In the genomic region with DNA sequence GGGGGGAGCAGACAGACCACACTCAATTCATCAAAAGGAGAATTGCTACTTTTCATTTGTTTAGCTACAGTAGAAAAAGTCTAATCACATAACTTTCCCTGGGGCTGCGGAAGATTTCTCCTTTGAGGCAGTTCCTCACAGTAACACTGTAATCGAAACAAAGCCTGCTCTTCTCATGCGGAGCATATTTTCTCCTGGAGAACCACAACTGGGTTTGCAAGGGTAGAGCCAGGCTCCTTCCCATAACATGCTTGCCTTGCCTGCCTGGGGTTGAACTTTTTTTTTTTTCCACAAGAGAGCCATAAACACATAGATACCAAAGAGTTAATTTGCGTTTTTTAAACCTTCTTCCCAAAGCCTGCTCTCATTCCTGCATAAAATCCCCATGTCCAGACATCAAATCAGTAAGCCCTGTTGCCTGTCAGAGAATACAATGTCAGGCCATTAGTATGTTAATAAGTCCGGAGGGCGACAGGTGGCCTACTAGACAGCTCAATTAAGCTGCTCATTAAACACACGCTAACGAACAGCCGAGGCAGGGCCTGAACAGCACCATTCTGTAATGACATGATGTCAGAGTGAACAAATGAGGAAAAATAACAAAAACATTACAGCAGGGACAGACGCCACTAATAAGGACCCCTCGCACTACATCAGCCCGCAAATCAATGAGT, we compare ENCODE assay signal across 20 cellular contexts.
A peak's percentile ranks its signal among the peaks of the same experiment; 100 is the strongest.
DNase-seq lines count a peak whose midpoint lies in the region; ATAC-seq and TF ChIP-seq lines count a peak whose summit lies in the region.
"Had no signal": no experiment of that assay in that cellular context is flagged by ENCODE, and none has a peak within 500 bp of the region (broad histone marks: within the 10 kb centered on the region; RNA-seq: fewer than 3 reads in every experiment).

No MANE protein-coding gene starts in this region.

- no peak overlapping the region for H3K27ac ChIP-seq in esophagus muscularis mucosa (replicated peaks in 1 of 4)
- H3K27ac ChIP-seq: A549, C4-2B, SK-N-MC had no signal

- no peak for TF ChIP-seq POLR2A in esophagus muscularis mucosa (IDR thresholded peaks at IDR 0.05; ENCODE audit: low read depth)

- peaks cover 0 to 6% (median 0%) of the 10 kb centered on the region in 4 donors for H3K9me3 ChIP-seq in esophagus muscularis mucosa
- H3K9me3 ChIP-seq: A549 had no signal

- DNase-seq in DMS 273 (lab: John Stamatoyannopoulos, UW; ENCODE audit: unreplicated experiment) (peak; percentile 67), NCI-H1694 (lab: John Stamatoyannopoulos, UW) (peak; percentile 60), NCI-H82 (lab: John Stamatoyannopoulos, UW) (peak; percentile 82), glutamatergic neuron (peak; percentile 46), esophagus muscularis mucosa (ENCODE audit: extremely low spot score) (no peak)
- DNase-seq in naive thymus-derived CD8-positive, alpha-beta T cell = no peak
- DNase-seq: DMS79 treated with DMSO at 0.1 percent for 48 hours, GDM1, H7, NCI-H2081, NCI-H2227 treated with DMSO at 0.1 percent for 48 hours, NCI-H526 treated with DMSO at 0.1 percent for 48 hours had no signal

- no peak for TF ChIP-seq CTCF in glutamatergic neuron (IDR thresholded peaks at IDR 0.05; ENCODE audit: partially characterized antibody, unreplicated experiment)
- no peak for TF ChIP-seq CTCF in esophagus muscularis mucosa (IDR thresholded peaks at IDR 0.05)

- POLR2A ChIA-PET in naive thymus-derived CD8-positive, alpha-beta T cell (lab: Charles Lee) = no interaction called here

- H3K9me3 Mint-ChIP-seq in glutamatergic neuron (ENCODE audit: unreplicated experiment) = peaks cover 8% of the 10 kb centered on the region
- H3K9me3 Mint-ChIP-seq in naive thymus-derived CD8-positive, alpha-beta T cell = peaks cover 0 to 3% (median 0%) of the 10 kb centered on the region in 9 donors

- ATAC-seq in HG02981 (IDR thresholded peaks at IDR 0.05; ENCODE audit: unreplicated experiment) = no peak
- no peak for ATAC-seq in GM18867 (IDR thresholded peaks at IDR 0.05; ENCODE audit: unreplicated experiment)
- ATAC-seq in naive thymus-derived CD8-positive, alpha-beta T cell = no peak
- ATAC-seq: A549, Panc1, Right ventricle myocardium inferior had no signal

- peaks cover 19% of the 10 kb centered on the region for H3K36me3 Mint-ChIP-seq in glutamatergic neuron (ENCODE audit: unreplicated experiment)
- H3K36me3 Mint-ChIP-seq in naive thymus-derived CD8-positive, alpha-beta T cell = no peaks in the 10 kb centered on the region
- H3K36me3 Mint-ChIP-seq: IgD-negative memory B cell had no signal

- WGBS in esophagus muscularis mucosa = 77% methylated on average over 12 of the region's 12 CpGs

- no peak for TF ChIP-seq EP300 in esophagus muscularis mucosa (IDR thresholded peaks at IDR 0.05)

- peak overlapping the region; percentile 63 for H3K27ac Mint-ChIP-seq in glutamatergic neuron (ENCODE audit: unreplicated experiment)
- no peak overlapping the region for H3K27ac Mint-ChIP-seq in naive thymus-derived CD8-positive, alpha-beta T cell
- H3K27ac Mint-ChIP-seq: IgD-negative memory B cell had no signal

- peak overlapping the region; percentile 30 for H3K4me3 Mint-ChIP-seq in glutamatergic neuron (ENCODE audit: unreplicated experiment)
- no peak overlapping the region for H3K4me3 Mint-ChIP-seq in naive thymus-derived CD8-positive, alpha-beta T cell
- H3K4me3 Mint-ChIP-seq: IgD-negative memory B cell had no signal

- H3K4me1 ChIP-seq in esophagus muscularis mucosa = peaks cover 0 to 6% (median 0%) of the 10 kb centered on the region in 4 donors
- H3K4me1 ChIP-seq: A549 had no signal

- no peaks in the 10 kb centered on the region for H3K27me3 Mint-ChIP-seq in glutamatergic neuron (ENCODE audit: unreplicated experiment)
- H3K27me3 Mint-ChIP-seq in naive thymus-derived CD8-positive, alpha-beta T cell = no peaks in the 10 kb centered on the region

- no peaks in the 10 kb centered on the region for H3K36me3 ChIP-seq in esophagus muscularis mucosa

- no peak overlapping the region for H3K4me3 ChIP-seq in esophagus muscularis mucosa
- H3K4me3 ChIP-seq: A549, SK-N-MC had no signal

- H3K4me1 Mint-ChIP-seq in glutamatergic neuron (ENCODE audit: low read depth, unreplicated experiment) = peaks cover 16% of the 10 kb centered on the region
- peaks cover 21 to 44% (median 34%) of the 10 kb centered on the region in 4 donors for H3K4me1 Mint-ChIP-seq in naive thymus-derived CD8-positive, alpha-beta T cell

- peaks cover 0 to 4% (median 0%) of the 10 kb centered on the region in 4 donors for H3K27me3 ChIP-seq in esophagus muscularis mucosa

- intact Hi-C loops in esophagus muscularis mucosa (cut with DNase I) = no loop called here

Comparison
In these comparisons a context has a peak if more than half of its experiments do, and no peak if none do; other contexts are left out.
1. DNase-seq: peak in DMS 273 (single experiment), NCI-H1694 (single experiment), NCI-H82 (single experiment) and glutamatergic neuron (single experiment); none in esophagus muscularis mucosa (single experiment) and naive thymus-derived CD8-positive, alpha-beta T cell (0 of 10).